Comparison of ENCODE assay signal across 1 cellular context in the genomic region with DNA sequence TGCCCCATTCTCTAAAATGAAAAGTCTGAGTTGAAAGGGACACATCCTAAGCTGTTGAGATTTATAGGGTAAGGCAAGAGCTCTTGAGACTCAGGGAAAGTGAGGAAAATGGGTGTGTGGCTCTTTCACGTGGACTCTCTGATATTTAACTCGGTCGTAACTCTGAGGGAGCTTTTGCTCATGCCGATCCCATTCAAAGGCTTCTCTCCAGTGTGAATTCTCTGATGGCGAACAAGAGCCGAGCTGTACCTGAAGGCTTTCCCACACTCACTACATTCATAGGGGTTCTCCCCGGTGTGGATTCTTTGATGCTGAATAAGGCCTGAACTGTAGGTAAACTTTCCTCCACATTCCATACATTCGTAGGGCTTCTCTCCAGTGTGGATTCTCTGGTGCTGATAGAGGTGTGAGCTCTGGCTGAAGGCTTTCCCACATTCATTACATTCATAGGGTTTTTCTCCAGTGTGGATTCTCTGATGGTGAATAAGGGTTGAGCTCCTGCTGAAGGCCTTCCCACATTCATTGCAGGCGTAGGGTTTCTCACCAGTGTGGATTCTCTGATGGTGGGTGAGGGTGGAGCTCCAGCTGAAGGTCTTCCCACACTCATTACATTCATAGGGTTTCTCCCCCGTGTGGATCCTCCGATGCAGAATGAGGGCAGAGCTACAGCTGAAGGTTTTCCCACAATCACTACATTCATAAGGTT.
A peak's percentile ranks its signal among the peaks of the same experiment; 100 is the strongest.
TF ChIP-seq lines count a peak whose summit lies in the region.

No MANE protein-coding gene starts in this region.

TF ChIP-seq in K562, 482 proteins besides CTCF, POLR2A, EP300 and RAD21 (continued from another document):
- TF ChIP-seq, protein P1, sequence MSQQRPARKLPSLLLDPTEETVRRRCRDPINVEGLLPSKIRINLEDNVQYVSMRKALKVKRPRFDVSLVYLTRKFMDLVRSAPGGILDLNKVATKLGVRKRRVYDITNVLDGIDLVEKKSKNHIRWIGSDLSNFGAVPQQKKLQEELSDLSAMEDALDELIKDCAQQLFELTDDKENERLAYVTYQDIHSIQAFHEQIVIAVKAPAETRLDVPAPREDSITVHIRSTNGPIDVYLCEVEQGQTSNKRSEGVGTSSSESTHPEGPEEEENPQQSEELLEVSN (IDR thresholded peaks at IDR 0.05; ENCODE audit: borderline replicate concordance in 1 of 2, extremely low read depth in 1 of 2, insufficient read depth in 1 of 2, insufficient read length in 1 of 2, low read depth in 1 of 2, low read length in 1 of 2, poor library complexity in 1 of 2, severe bottlenecking in 1 of 2), result peak in 1 of 2 experiments; percentile 42
- TF ChIP-seq ZFPM2 (CRISPR knock-in tag; IDR thresholded peaks at IDR 0.05) (no peak), ZNF75A (CRISPR knock-in tag; IDR thresholded peaks at IDR 0.05) (peak; percentile 99), ZC3H11A (IDR thresholded peaks at IDR 0.05; ENCODE audit: low read depth, low read length) (0 out of 2 replicates have a peak, but pooled peaks have one; percentile 46), FOXJ3 (CRISPR knock-in tag; IDR thresholded peaks at IDR 0.05) (no peak), MYC (IDR thresholded peaks at IDR 0.05; ENCODE audit: low read depth, low read length) (no peak), MYC (CRISPR knock-in tag; IDR thresholded peaks at IDR 0.05; ENCODE audit: borderline replicate concordance, low read depth) (no peak), ILF3 (IDR thresholded peaks at IDR 0.05; ENCODE audit: borderline replicate concordance) (no peak), POLR2AphosphoS5 (IDR thresholded peaks at IDR 0.05; ENCODE audit: control insufficient read depth, insufficient read depth, low read depth, low read length) (0 out of 2 replicates have a peak, but pooled peaks have one; percentile 11), ZNF445 (CRISPR knock-in tag; IDR thresholded peaks at IDR 0.05; ENCODE audit: low read depth) (peak; percentile 83), ZNF584 (CRISPR knock-in tag; IDR thresholded peaks at IDR 0.05; ENCODE audit: low read depth) (no peak), SMAD2 (IDR thresholded peaks at IDR 0.05; ENCODE audit: low read depth, low read length) (no peak), TEAD4 (IDR thresholded peaks at IDR 0.05; ENCODE audit: low read length) (peak; percentile 67), TEAD4 (CRISPR knock-in tag; IDR thresholded peaks at IDR 0.05; ENCODE audit: borderline replicate concordance) (no peak), ATF7 (IDR thresholded peaks at IDR 0.05) (0 out of 2 replicates have a peak, but pooled peaks have one; percentile 36), FOXJ2 (tag; IDR thresholded peaks at IDR 0.05) (no peak), MTA3 (IDR thresholded peaks at IDR 0.05; ENCODE audit: borderline replicate concordance) (peak; percentile 74; the same call in 1 of the 2 replicates), ZNF24 (IDR thresholded peaks at IDR 0.05) (peak; percentile 41; the same call in 1 of the 2 replicates)
- TF ChIP-seq, protein P2, sequence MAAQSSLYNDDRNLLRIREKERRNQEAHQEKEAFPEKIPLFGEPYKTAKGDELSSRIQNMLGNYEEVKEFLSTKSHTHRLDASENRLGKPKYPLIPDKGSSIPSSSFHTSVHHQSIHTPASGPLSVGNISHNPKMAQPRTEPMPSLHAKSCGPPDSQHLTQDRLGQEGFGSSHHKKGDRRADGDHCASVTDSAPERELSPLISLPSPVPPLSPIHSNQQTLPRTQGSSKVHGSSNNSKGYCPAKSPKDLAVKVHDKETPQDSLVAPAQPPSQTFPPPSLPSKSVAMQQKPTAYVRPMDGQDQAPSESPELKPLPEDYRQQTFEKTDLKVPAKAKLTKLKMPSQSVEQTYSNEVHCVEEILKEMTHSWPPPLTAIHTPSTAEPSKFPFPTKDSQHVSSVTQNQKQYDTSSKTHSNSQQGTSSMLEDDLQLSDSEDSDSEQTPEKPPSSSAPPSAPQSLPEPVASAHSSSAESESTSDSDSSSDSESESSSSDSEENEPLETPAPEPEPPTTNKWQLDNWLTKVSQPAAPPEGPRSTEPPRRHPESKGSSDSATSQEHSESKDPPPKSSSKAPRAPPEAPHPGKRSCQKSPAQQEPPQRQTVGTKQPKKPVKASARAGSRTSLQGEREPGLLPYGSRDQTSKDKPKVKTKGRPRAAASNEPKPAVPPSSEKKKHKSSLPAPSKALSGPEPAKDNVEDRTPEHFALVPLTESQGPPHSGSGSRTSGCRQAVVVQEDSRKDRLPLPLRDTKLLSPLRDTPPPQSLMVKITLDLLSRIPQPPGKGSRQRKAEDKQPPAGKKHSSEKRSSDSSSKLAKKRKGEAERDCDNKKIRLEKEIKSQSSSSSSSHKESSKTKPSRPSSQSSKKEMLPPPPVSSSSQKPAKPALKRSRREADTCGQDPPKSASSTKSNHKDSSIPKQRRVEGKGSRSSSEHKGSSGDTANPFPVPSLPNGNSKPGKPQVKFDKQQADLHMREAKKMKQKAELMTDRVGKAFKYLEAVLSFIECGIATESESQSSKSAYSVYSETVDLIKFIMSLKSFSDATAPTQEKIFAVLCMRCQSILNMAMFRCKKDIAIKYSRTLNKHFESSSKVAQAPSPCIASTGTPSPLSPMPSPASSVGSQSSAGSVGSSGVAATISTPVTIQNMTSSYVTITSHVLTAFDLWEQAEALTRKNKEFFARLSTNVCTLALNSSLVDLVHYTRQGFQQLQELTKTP (IDR thresholded peaks at IDR 0.05; ENCODE audit: low read depth in 1 of 2, partially characterized antibody in 2 of 2), result peak in 1 of 2 experiments; percentile 52
- TF ChIP-seq, protein P3, sequence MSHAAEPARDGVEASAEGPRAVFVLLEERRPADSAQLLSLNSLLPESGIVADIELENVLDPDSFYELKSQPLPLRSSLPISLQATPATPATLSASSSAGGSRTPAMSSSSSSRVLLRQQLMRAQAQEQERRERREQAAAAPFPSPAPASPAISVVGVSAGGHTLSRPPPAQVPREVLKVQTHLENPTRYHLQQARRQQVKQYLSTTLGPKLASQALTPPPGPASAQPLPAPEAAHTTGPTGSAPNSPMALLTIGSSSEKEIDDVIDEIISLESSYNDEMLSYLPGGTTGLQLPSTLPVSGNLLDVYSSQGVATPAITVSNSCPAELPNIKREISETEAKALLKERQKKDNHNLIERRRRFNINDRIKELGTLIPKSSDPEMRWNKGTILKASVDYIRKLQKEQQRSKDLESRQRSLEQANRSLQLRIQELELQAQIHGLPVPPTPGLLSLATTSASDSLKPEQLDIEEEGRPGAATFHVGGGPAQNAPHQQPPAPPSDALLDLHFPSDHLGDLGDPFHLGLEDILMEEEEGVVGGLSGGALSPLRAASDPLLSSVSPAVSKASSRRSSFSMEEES (CRISPR knock-in tag; IDR thresholded peaks at IDR 0.05), result no peak
- TF ChIP-seq, protein P4, sequence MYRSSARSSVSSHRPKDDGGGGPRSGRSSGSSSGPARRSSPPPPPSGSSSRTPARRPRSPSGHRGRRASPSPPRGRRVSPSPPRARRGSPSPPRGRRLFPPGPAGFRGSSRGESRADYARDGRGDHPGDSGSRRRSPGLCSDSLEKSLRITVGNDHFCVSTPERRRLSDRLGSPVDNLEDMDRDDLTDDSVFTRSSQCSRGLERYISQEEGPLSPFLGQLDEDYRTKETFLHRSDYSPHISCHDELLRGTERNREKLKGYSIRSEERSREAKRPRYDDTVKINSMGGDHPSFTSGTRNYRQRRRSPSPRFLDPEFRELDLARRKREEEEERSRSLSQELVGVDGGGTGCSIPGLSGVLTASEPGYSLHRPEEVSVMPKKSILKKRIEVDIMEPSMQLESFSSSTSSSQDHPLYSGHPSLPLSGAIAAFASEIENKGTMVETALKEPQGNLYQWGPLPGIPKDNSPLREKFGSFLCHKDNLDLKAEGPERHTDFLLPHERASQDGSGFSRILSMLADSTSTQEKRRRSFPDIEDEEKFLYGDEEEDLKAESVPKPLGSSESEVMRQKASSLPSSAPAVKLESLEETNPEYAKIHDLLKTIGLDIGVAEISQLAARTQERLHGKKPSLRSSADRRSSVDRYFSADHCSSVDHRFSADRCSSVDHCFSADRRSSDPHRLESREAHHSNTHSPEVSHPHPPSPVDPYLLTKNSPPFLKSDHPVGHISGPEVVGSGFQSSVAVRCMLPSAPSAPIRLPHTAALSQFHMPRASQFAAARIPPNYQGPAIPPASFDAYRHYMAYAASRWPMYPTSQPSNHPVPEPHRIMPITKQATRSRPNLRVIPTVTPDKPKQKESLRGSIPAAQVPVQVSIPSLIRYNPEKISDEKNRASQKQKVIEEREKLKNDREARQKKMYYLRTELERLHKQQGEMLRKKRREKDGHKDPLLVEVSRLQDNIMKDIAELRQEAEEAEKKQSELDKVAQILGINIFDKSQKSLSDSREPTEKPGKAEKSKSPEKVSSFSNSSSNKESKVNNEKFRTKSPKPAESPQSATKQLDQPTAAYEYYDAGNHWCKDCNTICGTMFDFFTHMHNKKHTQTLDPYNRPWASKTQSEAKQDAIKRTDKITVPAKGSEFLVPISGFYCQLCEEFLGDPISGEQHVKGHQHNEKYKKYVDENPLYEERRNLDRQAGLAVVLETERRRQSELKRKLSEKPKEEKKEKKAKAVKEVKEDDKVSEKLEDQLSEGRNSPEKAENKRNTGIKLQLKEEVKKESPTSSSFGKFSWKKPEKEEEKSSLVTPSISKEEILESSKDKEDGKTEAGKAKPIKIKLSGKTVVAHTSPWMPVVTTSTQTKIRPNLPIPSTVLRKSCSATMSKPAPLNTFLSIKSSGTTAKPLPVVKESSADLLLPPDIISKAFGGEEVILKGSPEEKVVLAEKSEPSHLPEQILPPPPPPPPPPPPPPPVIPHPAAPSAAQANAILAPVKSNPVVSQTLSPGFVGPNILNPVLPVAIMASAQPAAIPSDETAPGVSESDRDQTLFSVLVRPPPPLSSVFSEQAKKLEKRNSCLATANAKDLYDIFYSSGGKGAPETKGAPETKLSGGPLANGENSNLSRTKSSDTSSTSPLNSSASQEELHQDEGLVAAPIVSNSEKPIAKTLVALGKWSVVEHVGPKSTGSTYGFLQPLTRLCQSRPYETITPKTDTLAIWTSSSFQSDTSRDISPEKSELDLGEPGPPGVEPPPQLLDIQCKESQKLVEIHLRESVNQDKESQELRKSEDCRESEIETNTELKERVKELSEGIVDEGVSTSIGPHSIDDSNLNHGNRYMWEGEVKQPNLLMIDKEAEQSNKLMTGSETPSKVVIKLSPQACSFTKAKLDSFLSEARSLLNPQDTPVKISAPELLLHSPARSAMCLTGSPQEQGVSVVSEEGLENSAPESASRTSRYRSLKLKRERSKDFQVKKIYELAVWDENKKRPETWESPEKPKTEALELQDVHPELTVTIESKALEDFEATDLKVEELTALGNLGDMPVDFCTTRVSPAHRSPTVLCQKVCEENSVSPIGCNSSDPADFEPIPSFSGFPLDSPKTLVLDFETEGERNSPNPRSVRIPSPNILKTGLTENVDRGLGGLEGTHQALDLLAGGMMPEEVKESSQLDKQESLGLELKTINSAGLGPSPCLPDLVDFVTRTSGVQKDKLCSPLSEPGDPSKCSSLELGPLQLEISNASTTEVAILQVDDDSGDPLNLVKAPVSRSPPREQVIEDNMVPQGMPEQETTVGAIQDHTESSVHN (IDR thresholded peaks at IDR 0.05; ENCODE audit: borderline replicate concordance in 1 of 2, low read depth in 1 of 2), result peak in 1 of 2 experiments; percentile 53; a peak in 1 of 4 replicates
